ENCODE assay signal across 8 cellular contexts in genomic region chr10:30413996-30414576, GRCh38. TPM values are rescaled to one million over a fixed set of nuclear protein-coding genes. Genes with fewer than 3 reads are reported as not detected.
A peak's percentile ranks its signal among the peaks of the same experiment; 100 is the strongest.
DNase-seq lines count a peak whose midpoint lies in the region; ATAC-seq, FAIRE-seq and TF ChIP-seq lines count a peak whose summit lies in the region.

No MANE protein-coding gene starts in this region.

- DNase-seq in EH (ENCODE audit: low read depth) (peak; percentile 74), H4 (ENCODE audit: low spot score) (peak; percentile 61), NOMO-1 treated with DMSO at 0.1 percent for 48 hours (lab: John Stamatoyannopoulos, UW; ENCODE audit: unreplicated experiment) (peak; percentile 74), lower lobe of right lung (no peak), NCI-H2171 treated with DMSO at 0.1 percent for 48 hours (lab: John Stamatoyannopoulos, UW) (no peak), NCI-H1092 (lab: John Stamatoyannopoulos, UW) (no peak)

- peak; percentile 51 for FAIRE-seq in colon (lab: Jason Lieb, UNC)

- H3K4me3 ChIP-seq in lower lobe of right lung = no peak overlapping the region

- peak; percentile 80 for TF ChIP-seq CTCF in lower lobe of right lung (IDR thresholded peaks at IDR 0.05)

- H3K27ac ChIP-seq in lower lobe of right lung = no peak overlapping the region

- ATAC-seq in lower lobe of right lung (peak; percentile 83 to 89), GM21717 (IDR thresholded peaks at IDR 0.05; ENCODE audit: unreplicated experiment) (no peak)

- H3K27me3 ChIP-seq in lower lobe of right lung (ENCODE audit: low read depth) = no peaks in the 10 kb centered on the region

- H3K4me1 ChIP-seq in lower lobe of right lung = peaks cover 15% of the 10 kb centered on the region

- intact Hi-C loops in lower lobe of right lung (cut with DNase I) = no loop called here

- no peaks in the 10 kb centered on the region for H3K9me3 ChIP-seq in lower lobe of right lung

- H3K36me3 ChIP-seq in lower lobe of right lung = no peaks in the 10 kb centered on the region

RNA-seq across cellular contexts. Expression of gene MAP3K8, which starts 19.9 kb away (rescaled TPM):
- total RNA-seq in H4 (2014; rRNA removed; shearing (Covaris generic)) = 0.94 and 3.3 TPM in 2 replicates
- total RNA-seq in lower lobe of right lung = 34.0 TPM

Comparison
In these comparisons a context has a peak if more than half of its experiments do, and no peak if none do; other contexts are left out.
1. DNase-seq: peak in EH (single experiment), H4 (single experiment) and NOMO-1 treated with DMSO at 0.1 percent for 48 hours (single experiment); none in lower lobe of right lung (single experiment), NCI-H2171 treated with DMSO at 0.1 percent for 48 hours (single experiment) and NCI-H1092 (single experiment).